ENCODE assay signal across 28 cellular contexts in the genomic region with DNA sequence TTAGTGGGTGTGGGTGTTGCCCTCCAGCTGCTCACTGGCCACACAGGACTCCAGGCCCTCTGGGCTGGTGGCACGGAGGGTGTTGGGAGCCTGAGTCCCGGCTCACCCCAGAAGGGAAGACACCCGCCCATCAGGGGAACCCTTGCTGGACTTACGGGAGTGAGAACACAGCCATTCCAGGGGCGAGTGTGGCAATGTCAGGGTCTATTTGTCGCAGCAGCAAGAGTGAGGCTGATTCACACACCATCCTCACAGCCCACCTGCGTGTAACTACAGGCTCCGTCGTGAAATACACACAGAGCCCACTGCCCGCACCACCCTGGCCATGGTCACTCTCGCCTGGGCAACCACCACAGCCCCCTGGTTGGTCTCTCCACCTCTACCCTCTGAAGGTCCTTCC. TPM values are rescaled to one million over a fixed set of nuclear protein-coding genes. Genes with fewer than 3 reads are reported as not detected.
"Had no signal": no experiment of that assay in that cellular context is flagged by ENCODE, and none has a peak within 500 bp of the region (broad histone marks: within the 10 kb centered on the region; RNA-seq: fewer than 3 reads in every experiment).

No MANE protein-coding gene starts in this region.

- H3K4me3 Mint-ChIP-seq: natural killer cell treated with Interleukin-12 subunit alpha and Interleukin-12 subunit beta and Interleukin-15 and Interleukin-18, amount 100 ng/mL, for 72 hours had no signal

- H3K36me3 Mint-ChIP-seq: natural killer cell treated with Interleukin-12 subunit alpha and Interleukin-12 subunit beta and Interleukin-15 and Interleukin-18, amount 100 ng/mL, for 72 hours had no signal

- H3K27ac Mint-ChIP-seq: natural killer cell treated with Interleukin-12 subunit alpha and Interleukin-12 subunit beta and Interleukin-15 and Interleukin-18, amount 100 ng/mL, for 72 hours had no signal

- H3K9me3 Mint-ChIP-seq: natural killer cell treated with Interleukin-12 subunit alpha and Interleukin-12 subunit beta and Interleukin-15 and Interleukin-18, amount 100 ng/mL, for 72 hours had no signal

- DNase-seq: effector memory CD4-positive, alpha-beta T cell; heart left ventricle; hippocampal formation; left colon; left ventricle myocardium superior; mesenchymal stem cell; midbrain; sigmoid colon; stimulated activated CD4-positive, alpha-beta T cell treated with anti-CD3 and anti-CD28 coated beads, Interleukin-2, amount 100 ng/mL, for 24 hours; stimulated activated CD4-positive, alpha-beta T cell treated with anti-CD3 and anti-CD28 coated beads, Interleukin-4, amount 100 ng/mL, for 4 hours; stimulated activated naive CD4-positive, alpha-beta T cell; stomach; substantia nigra; trophoblast cell had no signal

- ATAC-seq: esophagus mucosa; heart left ventricle; left colon; left ventricle myocardium superior; natural killer cell treated with Interleukin-12 subunit alpha and Interleukin-12 subunit beta and Interleukin-15 and Interleukin-18, amount 100 ng/mL, for 72 hours had no signal

- H3K4me1 ChIP-seq: sigmoid colon, stomach had no signal

- H3K4me3 ChIP-seq: heart left ventricle, lung, sigmoid colon, skin epidermis, stomach, thoracic aorta had no signal

- H3K27ac ChIP-seq: heart left ventricle, neutrophil, sigmoid colon, skin epidermis, stomach, thoracic aorta had no signal

- H3K36me3 ChIP-seq: heart left ventricle, neutrophil, sigmoid colon, thoracic aorta had no signal

- FAIRE-seq: endometrium, frontal cortex had no signal

- H3K9me3 ChIP-seq: heart left ventricle, neutrophil, sigmoid colon, stomach, thoracic aorta had no signal

RNA-seq across cellular contexts. Expression of a gene that starts 17.8 kb away (rescaled TPM):
- total RNA-seq: osteocyte had no signal

RNA-seq across cellular contexts. Expression of a gene that starts 18.5 kb away (rescaled TPM):
- total RNA-seq: esophagus mucosa; fibroblast of lung; frontal cortex; glomerular endothelial cell; heart left ventricle; kidney epithelial cell; left colon; lung; natural killer cell treated with Interleukin-12 subunit alpha and Interleukin-12 subunit beta and Interleukin-15 and Interleukin-18, amount 100 ng/mL, for 72 hours; osteocyte; pulmonary artery endothelial cell; sigmoid colon; stomach; thoracic aorta; urinary bladder had no signal
- polyA plus RNA-seq: fibroblast of lung, heart left ventricle, lung, sigmoid colon, stomach, urinary bladder had no signal
